In the genomic region with DNA sequence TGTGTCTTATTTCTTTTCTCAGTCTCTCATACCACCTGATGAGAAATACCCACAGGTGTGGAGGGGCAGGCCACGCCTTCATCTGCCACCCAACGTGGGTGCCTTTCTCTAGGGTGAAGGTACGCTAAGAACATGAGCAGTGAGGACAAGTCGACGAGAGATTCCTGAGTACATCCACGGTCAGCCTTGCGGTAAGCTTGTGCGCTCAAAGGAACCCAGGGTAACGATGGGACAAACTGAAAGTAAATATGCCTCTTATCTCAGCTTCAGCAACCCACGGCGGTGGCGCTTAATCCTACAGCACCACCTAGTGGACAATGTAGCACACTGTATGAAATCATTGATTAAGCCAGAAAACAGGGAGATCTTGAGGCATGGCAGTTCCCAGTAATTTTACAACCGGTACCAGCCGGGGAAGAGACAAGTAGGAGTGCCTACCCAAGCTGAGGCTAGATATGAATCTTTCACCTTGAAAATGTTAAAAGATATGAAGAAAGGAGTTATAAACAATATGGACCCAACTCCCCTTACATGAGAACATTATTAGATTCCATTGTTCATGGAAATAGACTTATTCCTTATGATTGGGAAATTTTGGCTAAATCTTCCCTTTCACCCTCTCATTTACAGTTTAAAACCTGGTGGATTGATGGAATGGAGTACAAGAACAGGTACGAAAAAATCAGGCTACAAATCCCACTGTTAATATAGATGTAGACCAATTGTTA, we compare ENCODE assay signal across 8 cellular contexts.
DNase-seq lines count a peak whose midpoint lies in the region; ATAC-seq and TF ChIP-seq lines count a peak whose summit lies in the region.

No MANE protein-coding gene starts in this region.

- H3K4me3 ChIP-seq in osteoblast (ENCODE audit: insufficient read depth, low read length), result peak overlapping the region; percentile 70
- peak overlapping the region in 1 of 2 donors; percentile 30 for H3K4me3 ChIP-seq in testis

- H3K27ac ChIP-seq in foreskin keratinocyte, result no peak overlapping the region
- peak overlapping the region; percentile 37 for H3K27ac ChIP-seq in osteoblast (ENCODE audit: low read depth, low read length)
- peak overlapping the region; percentile 47 to 79 for H3K27ac ChIP-seq in testis

- peak overlapping the region; percentile 85 for H2AFZ ChIP-seq in osteoblast (ENCODE audit: low read length)

- TF ChIP-seq CTCF in foreskin keratinocyte (conservative IDR thresholded peaks at IDR 0.05) (peak; percentile 66), osteoblast (IDR thresholded peaks at IDR 0.05; ENCODE audit: extremely low read depth, low read depth, low read length) (peak; percentile 68), testis (IDR thresholded peaks at IDR 0.05) (peak; percentile 83 to 95 (median 85))

- peak overlapping the region; percentile 79 for H3K4me2 ChIP-seq in osteoblast (ENCODE audit: insufficient read depth, low read length)

- H3K4me1 ChIP-seq in foreskin keratinocyte (no peaks in the 10 kb centered on the region), osteoblast (ENCODE audit: insufficient read depth, low read length) (no peaks in the 10 kb centered on the region), testis (peaks cover 3% of the 10 kb centered on the region)

- ATAC-seq in HG03520 (IDR thresholded peaks at IDR 0.05; ENCODE audit: unreplicated experiment) (peak; percentile 51), foreskin keratinocyte (no peak), HG03571 (IDR thresholded peaks at IDR 0.05; ENCODE audit: unreplicated experiment) (no peak)

- H3K36me3 ChIP-seq in osteoblast (ENCODE audit: insufficient read depth, low read length), result no peaks in the 10 kb centered on the region
- no peaks in the 10 kb centered on the region for H3K36me3 ChIP-seq in testis (ENCODE audit: low read depth, missing control alignments)

- intact Hi-C loops in testis (cut with DNase I; ENCODE audit: low total_unique reads), result no loop called here

- peak; percentile 8 for DNase-seq in GM04503 (ENCODE audit: low read depth)
- DNase-seq in OCI-M1 (lab: John Stamatoyannopoulos, UW), result peak; percentile 63
- peak; percentile 29 to 32 for DNase-seq in activated T-helper 1 cell treated with anti-CD3 and anti-CD28 coated beads, Interleukin-2, amount 50 U/mL, for 16 hours (ENCODE audit: low read depth in 1 of 2, low spot score in 1 of 2)
- no peak for DNase-seq in foreskin keratinocyte
- DNase-seq in osteoblast (ENCODE audit: insufficient read length, low spot score, missing footprints), result no peak
- peak; percentile 71 for DNase-seq in testis

- no peaks in the 10 kb centered on the region for H3K27me3 ChIP-seq in foreskin keratinocyte
- H3K27me3 ChIP-seq in osteoblast (ENCODE audit: insufficient read depth, low read length), result no peaks in the 10 kb centered on the region
- H3K27me3 ChIP-seq in testis, result no peaks in the 10 kb centered on the region

- H3K79me2 ChIP-seq in osteoblast (ENCODE audit: insufficient read depth, low read length), result peaks cover 2% of the 10 kb centered on the region

- no peak for TF ChIP-seq POLR2A in testis (IDR thresholded peaks at IDR 0.05)

- H3K9me3 ChIP-seq in osteoblast (ENCODE audit: low read depth, low read length) (peaks cover 6% of the 10 kb centered on the region), testis (no peaks in the 10 kb centered on the region)

- no peaks in the 10 kb centered on the region for H4K20me1 ChIP-seq in osteoblast (ENCODE audit: insufficient read depth, low read length)

- WGBS in testis, 2 donors, result 41 to 51% methylated on average over 15 of the region's 15 CpGs

Comparison
In these comparisons a context has a peak if more than half of its experiments do, and no peak if none do; other contexts are left out.
1. DNase-seq: peak in GM04503 (single experiment), OCI-M1 (single experiment), activated T-helper 1 cell treated with anti-CD3 and anti-CD28 coated beads, Interleukin-2, amount 50 U/mL, for 16 hours (2 of 2) and testis (single experiment); none in foreskin keratinocyte (0 of 2) and osteoblast (single experiment).
2. Peak in every context shown above with its lines, with median percentiles within 50 percentile points of each other: CTCF ChIP-seq.